Comparison of ENCODE assay signal across 21 cellular contexts in the genomic region with DNA sequence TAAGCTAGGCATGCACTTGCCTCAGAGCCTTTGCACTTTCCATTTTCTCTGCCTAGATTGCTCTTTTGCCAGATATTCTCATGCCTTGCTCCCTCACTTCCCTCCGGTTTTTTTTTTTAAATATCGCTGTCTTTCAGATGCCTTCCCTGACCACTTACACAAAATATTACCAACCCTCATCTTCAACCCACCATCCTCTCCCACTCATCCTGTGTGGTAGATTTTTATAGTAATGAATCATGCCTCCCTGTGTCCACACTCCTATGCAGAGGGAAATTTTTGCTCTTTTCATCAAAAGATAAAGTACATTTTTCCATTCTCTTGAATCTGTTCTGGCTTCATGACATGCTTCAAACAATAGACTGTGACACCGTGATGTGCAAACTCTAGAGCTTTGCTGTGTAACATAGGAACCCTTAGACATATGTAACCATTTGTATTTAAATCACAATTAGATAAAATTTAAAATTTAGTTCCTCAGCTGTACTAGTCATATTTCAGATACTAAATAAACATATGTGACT.
DNase-seq lines count a peak whose midpoint lies in the region; ATAC-seq and TF ChIP-seq lines count a peak whose summit lies in the region.
"Had no signal": no experiment of that assay in that cellular context is flagged by ENCODE, and none has a peak within 500 bp of the region (broad histone marks: within the 10 kb centered on the region; RNA-seq: fewer than 3 reads in every experiment).

No MANE protein-coding gene starts in this region.

- POLR2A ChIA-PET in IMR-90 (lab: Charles Lee; ENCODE audit: unreplicated experiment): interaction anchor here (0.7 kb wide), 1 partner anchor 695 kb away, joined by 3 read pairs; no protein-coding TSS in a partner anchor

- no peak overlapping the region for H3K56ac ChIP-seq in IMR-90 (ENCODE audit: extremely low read depth, insufficient read depth, low read length)

- no peaks in the 10 kb centered on the region for H4K20me1 ChIP-seq in IMR-90 (ENCODE audit: insufficient read depth, low read length)

- no peak overlapping the region for H2BK120ac ChIP-seq in IMR-90 (ENCODE audit: low read depth, low read length)

- H3K36me3 Mint-ChIP-seq in activated naive CD8-positive, alpha-beta T cell treated with anti-CD3 and anti-CD28 coated beads, Interleukin-2, amount 50 U/mL, for 24 hours (ENCODE audit: low read depth): peaks cover 20% of the 10 kb centered on the region
- H3K36me3 Mint-ChIP-seq in natural killer cell treated with Interleukin-12 subunit alpha and Interleukin-12 subunit beta and Interleukin-15 and Interleukin-18, amount 100 ng/mL, for 72 hours: peaks cover 25% of the 10 kb centered on the region

- peak overlapping the region; percentile 21 for H3K4me3 Mint-ChIP-seq in activated naive CD8-positive, alpha-beta T cell treated with anti-CD3 and anti-CD28 coated beads, Interleukin-2, amount 50 U/mL, for 24 hours
- peak overlapping the region; percentile 14 for H3K4me3 Mint-ChIP-seq in natural killer cell treated with Interleukin-12 subunit alpha and Interleukin-12 subunit beta and Interleukin-15 and Interleukin-18, amount 100 ng/mL, for 72 hours
- H3K4me3 Mint-ChIP-seq: T-helper 2 cell treated with Interferon-gamma antibody and Interleukin-4, amounts not matched to agents 5 μg/mL and 100 μg/mL, for 36 hours had no signal

- no peaks in the 10 kb centered on the region; a peak in 2 of 4 replicates for H3K79me1 ChIP-seq in IMR-90 (ENCODE audit: low read depth in 1 of 2, low read length in 2 of 2)

- H3K9me3 Mint-ChIP-seq in activated naive CD8-positive, alpha-beta T cell treated with anti-CD3 and anti-CD28 coated beads, Interleukin-2, amount 50 U/mL, for 24 hours: peaks cover 9% of the 10 kb centered on the region
- H3K9me3 Mint-ChIP-seq in natural killer cell treated with Interleukin-12 subunit alpha and Interleukin-12 subunit beta and Interleukin-15 and Interleukin-18, amount 100 ng/mL, for 72 hours: peaks cover 3% of the 10 kb centered on the region

- peaks cover 84% of the 10 kb centered on the region for H3K4me1 Mint-ChIP-seq in activated naive CD8-positive, alpha-beta T cell treated with anti-CD3 and anti-CD28 coated beads, Interleukin-2, amount 50 U/mL, for 24 hours
- peaks cover 58 to 67% of the 10 kb centered on the region in 2 donors for H3K4me1 Mint-ChIP-seq in natural killer cell treated with Interleukin-12 subunit alpha and Interleukin-12 subunit beta and Interleukin-15 and Interleukin-18, amount 100 ng/mL, for 72 hours (ENCODE audit: low read depth in 2 of 2)

- no peak overlapping the region for H4K8ac ChIP-seq in IMR-90 (ENCODE audit: low read depth in 2 of 2, low read length in 2 of 2)

- H3K4ac ChIP-seq in IMR-90 (ENCODE audit: low read depth, low read length): no peak overlapping the region

- H2BK5ac ChIP-seq in IMR-90 (ENCODE audit: low read depth, low read length, poor library complexity, severe bottlenecking): no peak overlapping the region

- intact Hi-C loops in IMR-90 (cut with micrococcal nuclease): no loop called here
- intact Hi-C loops in aorta (cut with DNase I): no loop called here

- H4K5ac ChIP-seq in IMR-90 (ENCODE audit: low read depth, low read length): no peak overlapping the region

- H3K9me1 ChIP-seq in IMR-90 (ENCODE audit: insufficient read depth, low read length): no peaks in the 10 kb centered on the region; the same call in 1 of the 2 replicates

- no peak for TF ChIP-seq CTCF in IMR-90 (conservative IDR thresholded peaks at IDR 0.05; ENCODE audit: low read depth, low read length)

- H3K27me3 ChIP-seq in IMR-90 (ENCODE audit: control insufficient read depth, insufficient read depth, low read length): no peaks in the 10 kb centered on the region
- H3K27me3 ChIP-seq in aorta (ENCODE audit: control insufficient read depth in 1 of 2, insufficient read depth in 2 of 2, low read length in 1 of 2): no peaks in the 10 kb centered on the region
- H3K27me3 ChIP-seq: ascending aorta, Peyer's patch, right atrium auricular region, transverse colon had no signal

- H3K27ac Mint-ChIP-seq in activated naive CD8-positive, alpha-beta T cell treated with anti-CD3 and anti-CD28 coated beads, Interleukin-2, amount 50 U/mL, for 24 hours: peak overlapping the region; percentile 80
- peak overlapping the region; percentile 12 to 79 for H3K27ac Mint-ChIP-seq in natural killer cell treated with Interleukin-12 subunit alpha and Interleukin-12 subunit beta and Interleukin-15 and Interleukin-18, amount 100 ng/mL, for 72 hours
- H3K27ac Mint-ChIP-seq: T-helper 2 cell treated with Interferon-gamma antibody and Interleukin-4, amounts not matched to agents 5 μg/mL and 100 μg/mL, for 36 hours had no signal

- no peak overlapping the region for H2AK9ac ChIP-seq in IMR-90 (replicated peaks; ENCODE audit: low read depth, low read length, poor library complexity)

- no peak overlapping the region for H2BK15ac ChIP-seq in IMR-90 (ENCODE audit: low read depth, low read length)

- H3K27ac ChIP-seq in IMR-90 (ENCODE audit: insufficient read depth, low read length) (no peak overlapping the region), aorta (ENCODE audit: low read depth in 1 of 2, low read length in 2 of 2) (no peak overlapping the region)
- H3K27ac ChIP-seq: ascending aorta, Peyer's patch, right atrium auricular region, transverse colon had no signal

- H3K18ac ChIP-seq in IMR-90 (ENCODE audit: low read depth, low read length): no peak overlapping the region

- dilution Hi-C loops in IMR-90 (cut with HindIII; ENCODE audit: low sequenced_read_pairs, unreplicated experiment): no loop called here

- WGBS in IMR-90 (ENCODE audit: extremely low coverage in 2 of 2, insufficient read length in 1 of 2), 2 experiments: no CpG with 5 or more reads among the region's 3 CpGs
- 88 to 94% methylated on average over 3 of the region's 3 CpGs for WGBS in aorta, 2 donors

- in situ Hi-C loops in IMR-90 (cut with MboI; ENCODE audit: low sequenced_read_pairs): no loop called here

- CTCF ChIA-PET in IMR-90 (lab: Yijun Ruan, JAX): no interaction called here

- TF ChIP-seq POLR2A in IMR-90 (IDR thresholded peaks at IDR 0.05; ENCODE audit: low read depth, low read length): no peak

- H2AFZ ChIP-seq in IMR-90 (replicated peaks; ENCODE audit: low read length, poor library complexity): no peak overlapping the region

- H3K14ac ChIP-seq in IMR-90 (replicated peaks; ENCODE audit: low read depth, low read length): no peak overlapping the region

- no TSS peak for BruUV-seq in IMR-90 (replicated peaks; lab: Mats Ljungman, UMichigan)

- TF ChIP-seq RAD21 in IMR-90 (IDR thresholded peaks at IDR 0.05; ENCODE audit: low read length): no peak

- H3K23ac ChIP-seq in IMR-90 (ENCODE audit: low read depth, low read length): no peak overlapping the region

- no peak for ATAC-seq in IMR-90 (ENCODE audit: low read depth)
- ATAC-seq in activated naive CD8-positive, alpha-beta T cell treated with anti-CD3 and anti-CD28 coated beads, Interleukin-2, amount 50 U/mL, for 24 hours: peak; percentile 83
- ATAC-seq in natural killer cell treated with Interleukin-12 subunit alpha and Interleukin-12 subunit beta and Interleukin-15 and Interleukin-18, amount 100 ng/mL, for 72 hours: no peak
- ATAC-seq in aorta (ENCODE audit: low FRiP score): no peak
- ATAC-seq in HG03457 (IDR thresholded peaks at IDR 0.05; ENCODE audit: unreplicated experiment): no peak
- no peak for ATAC-seq in HG03175 (IDR thresholded peaks at IDR 0.05; ENCODE audit: unreplicated experiment)

- H4K91ac ChIP-seq in IMR-90 (ENCODE audit: insufficient read depth, low read depth, low read length): no peak overlapping the region

- H3K4me2 ChIP-seq in IMR-90 (ENCODE audit: low read depth, low read length): no peak overlapping the region

- H2AK5ac ChIP-seq in IMR-90 (ENCODE audit: low read depth, low read length): no peak overlapping the region

- no peaks in the 10 kb centered on the region for H3K36me3 ChIP-seq in IMR-90 (ENCODE audit: control insufficient read depth, insufficient read depth, low read length)
- H3K36me3 ChIP-seq in aorta (ENCODE audit: control insufficient read depth in 1 of 2, insufficient read depth in 2 of 2, low read length in 1 of 2): peaks cover 0 to 1% of the 10 kb centered on the region in 2 donors
- H3K36me3 ChIP-seq: ascending aorta, Peyer's patch, right atrium auricular region, transverse colon had no signal

- DNase-seq in EL (peak; percentile 61), IMR-90 (peak; percentile 12), aorta (no peak)
- DNase-seq in activated naive CD8-positive, alpha-beta T cell treated with anti-CD3 and anti-CD28 coated beads, Interleukin-2, amount 50 U/mL, for 24 hours: no peak
- DNase-seq in natural killer cell treated with Interleukin-12 subunit alpha and Interleukin-12 subunit beta and Interleukin-15 and Interleukin-18, amount 100 ng/mL, for 72 hours (ENCODE audit: low spot score): no peak
- DNase-seq: activated effector memory CD4-positive, alpha-beta T cell treated with Interleukin-2 at 50 U/mL for 16 hours; cortex of kidney; hippocampal formation; kidney; mammary epithelial cell; NCI-H1694 treated with DMSO at 0.1 percent for 48 hours; occipital lobe; Peyer's patch; stimulated activated naive CD4-positive, alpha-beta T cell treated with Interleukin-2 at 50 U/mL for 16 hours; transverse colon had no signal

- no peak overlapping the region for H3K4me3 ChIP-seq in IMR-90 (ENCODE audit: insufficient read depth, low read depth, low read length)
- no peak overlapping the region for H3K4me3 ChIP-seq in aorta (ENCODE audit: low read length in 2 of 2)
- H3K4me3 ChIP-seq: ascending aorta, HAP-1, Peyer's patch, right atrium auricular region, transverse colon had no signal

- no peak overlapping the region for H2BK20ac ChIP-seq in IMR-90 (ENCODE audit: low read depth, low read length)

- no peak overlapping the region for H3K9ac ChIP-seq in IMR-90 (ENCODE audit: low read depth, low read length)

- H3K4me1 ChIP-seq in IMR-90 (ENCODE audit: control insufficient read depth, insufficient read depth, low read length): peaks cover 4% of the 10 kb centered on the region; the same call in 1 of the 2 replicates
- H3K4me1 ChIP-seq in aorta (ENCODE audit: control insufficient read depth in 1 of 2, insufficient read depth in 2 of 2, low read length in 2 of 2): no peaks in the 10 kb centered on the region
- H3K4me1 ChIP-seq: ascending aorta, Peyer's patch, right atrium auricular region had no signal

- H3K9me3 ChIP-seq in IMR-90 (ENCODE audit: control insufficient read depth, insufficient read depth, low read length) (no peaks in the 10 kb centered on the region), aorta (ENCODE audit: control insufficient read depth, low read length) (no peaks in the 10 kb centered on the region)
- H3K9me3 ChIP-seq: ascending aorta, HAP-1, Peyer's patch, right atrium auricular region, transverse colon had no signal

- H3K27me3 Mint-ChIP-seq in activated naive CD8-positive, alpha-beta T cell treated with anti-CD3 and anti-CD28 coated beads, Interleukin-2, amount 50 U/mL, for 24 hours: no peaks in the 10 kb centered on the region
- H3K27me3 Mint-ChIP-seq in natural killer cell treated with Interleukin-12 subunit alpha and Interleukin-12 subunit beta and Interleukin-15 and Interleukin-18, amount 100 ng/mL, for 72 hours: no peaks in the 10 kb centered on the region

TF ChIP-seq in IMR-90, 13 proteins besides CTCF, POLR2A, EP300 and RAD21 (continues in another document):
- no peak for TF ChIP-seq BHLHE40 (IDR thresholded peaks at IDR 0.05; ENCODE audit: low read depth, low read length)
- no peak for TF ChIP-seq NFE2L2 (IDR thresholded peaks at IDR 0.05; ENCODE audit: low read depth, low read length)
- TF ChIP-seq RFX5 (IDR thresholded peaks at IDR 0.05; ENCODE audit: low read depth, low read length): no peak

Comparison
In these comparisons a context has a peak if more than half of its experiments do, and no peak if none do; other contexts are left out.
1. DNase-seq: peak in EL (single experiment) and IMR-90 (single experiment); none in activated naive CD8-positive, alpha-beta T cell treated with anti-CD3 and anti-CD28 coated beads, Interleukin-2, amount 50 U/mL, for 24 hours (single experiment), natural killer cell treated with Interleukin-12 subunit alpha and Interleukin-12 subunit beta and Interleukin-15 and Interleukin-18, amount 100 ng/mL, for 72 hours (single experiment) and aorta (0 of 2).